1 cellular context compared by ENCODE assay signal in the genomic region with DNA sequence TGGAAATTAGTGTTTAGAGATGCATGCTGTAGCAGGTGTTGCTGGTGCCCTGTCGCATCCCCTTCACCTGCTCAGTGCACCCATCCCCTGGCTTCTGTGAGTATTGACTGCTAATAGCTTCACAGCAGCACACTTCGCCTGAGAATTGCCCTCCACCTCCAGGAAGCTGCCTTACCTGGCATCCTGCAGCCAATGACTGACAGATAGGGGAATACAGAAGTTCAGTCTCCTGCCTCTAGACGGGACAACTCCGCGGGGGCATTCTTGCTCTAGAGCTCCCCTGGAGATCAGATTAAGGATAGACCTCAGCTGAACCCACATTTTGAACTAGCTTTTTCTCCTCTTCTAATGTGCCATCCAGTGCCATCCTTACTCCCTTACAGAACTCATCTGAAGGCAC.
TF ChIP-seq lines count a peak whose summit lies in the region.

No MANE protein-coding gene starts in this region.

TF ChIP-seq in HCT116, 20 proteins besides CTCF, POLR2A, EP300 and RAD21:
- TF ChIP-seq EZH2 (IDR thresholded peaks at IDR 0.05) (no peak), EZH2phosphoT487 (IDR thresholded peaks at IDR 0.05; ENCODE audit: borderline replicate concordance) (no peak), EGR1 (IDR thresholded peaks at IDR 0.05; ENCODE audit: low read depth) (no peak), SIN3A (IDR thresholded peaks at IDR 0.05; ENCODE audit: low read depth) (no peak), JUND (IDR thresholded peaks at IDR 0.05) (no peak), YY1 (IDR thresholded peaks at IDR 0.05; ENCODE audit: extremely low read depth, insufficient replicate concordance, low read depth, low read length) (no peak), ELF1 (IDR thresholded peaks at IDR 0.05; ENCODE audit: borderline replicate concordance, low read depth) (no peak), SP1 (IDR thresholded peaks at IDR 0.05; ENCODE audit: low read depth) (no peak), CBX3 (IDR thresholded peaks at IDR 0.05; ENCODE audit: low read depth) (no peak), ZNF274 (IDR thresholded peaks at IDR 0.05; ENCODE audit: low read depth, low read length) (no peak), POLR2AphosphoS5 (IDR thresholded peaks at IDR 0.05; ENCODE audit: low read depth, low read length) (no peak), TCF7L2 (IDR thresholded peaks at IDR 0.05; ENCODE audit: borderline replicate concordance, extremely low read depth, insufficient read depth, insufficient read length) (no peak)
- TF ChIP-seq, protein P1, sequence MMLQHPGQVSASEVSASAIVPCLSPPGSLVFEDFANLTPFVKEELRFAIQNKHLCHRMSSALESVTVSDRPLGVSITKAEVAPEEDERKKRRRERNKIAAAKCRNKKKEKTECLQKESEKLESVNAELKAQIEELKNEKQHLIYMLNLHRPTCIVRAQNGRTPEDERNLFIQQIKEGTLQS (IDR thresholded peaks at IDR 0.05) = no peak
- TF ChIP-seq, protein P2, sequence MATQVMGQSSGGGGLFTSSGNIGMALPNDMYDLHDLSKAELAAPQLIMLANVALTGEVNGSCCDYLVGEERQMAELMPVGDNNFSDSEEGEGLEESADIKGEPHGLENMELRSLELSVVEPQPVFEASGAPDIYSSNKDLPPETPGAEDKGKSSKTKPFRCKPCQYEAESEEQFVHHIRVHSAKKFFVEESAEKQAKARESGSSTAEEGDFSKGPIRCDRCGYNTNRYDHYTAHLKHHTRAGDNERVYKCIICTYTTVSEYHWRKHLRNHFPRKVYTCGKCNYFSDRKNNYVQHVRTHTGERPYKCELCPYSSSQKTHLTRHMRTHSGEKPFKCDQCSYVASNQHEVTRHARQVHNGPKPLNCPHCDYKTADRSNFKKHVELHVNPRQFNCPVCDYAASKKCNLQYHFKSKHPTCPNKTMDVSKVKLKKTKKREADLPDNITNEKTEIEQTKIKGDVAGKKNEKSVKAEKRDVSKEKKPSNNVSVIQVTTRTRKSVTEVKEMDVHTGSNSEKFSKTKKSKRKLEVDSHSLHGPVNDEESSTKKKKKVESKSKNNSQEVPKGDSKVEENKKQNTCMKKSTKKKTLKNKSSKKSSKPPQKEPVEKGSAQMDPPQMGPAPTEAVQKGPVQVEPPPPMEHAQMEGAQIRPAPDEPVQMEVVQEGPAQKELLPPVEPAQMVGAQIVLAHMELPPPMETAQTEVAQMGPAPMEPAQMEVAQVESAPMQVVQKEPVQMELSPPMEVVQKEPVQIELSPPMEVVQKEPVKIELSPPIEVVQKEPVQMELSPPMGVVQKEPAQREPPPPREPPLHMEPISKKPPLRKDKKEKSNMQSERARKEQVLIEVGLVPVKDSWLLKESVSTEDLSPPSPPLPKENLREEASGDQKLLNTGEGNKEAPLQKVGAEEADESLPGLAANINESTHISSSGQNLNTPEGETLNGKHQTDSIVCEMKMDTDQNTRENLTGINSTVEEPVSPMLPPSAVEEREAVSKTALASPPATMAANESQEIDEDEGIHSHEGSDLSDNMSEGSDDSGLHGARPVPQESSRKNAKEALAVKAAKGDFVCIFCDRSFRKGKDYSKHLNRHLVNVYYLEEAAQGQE (IDR thresholded peaks at IDR 0.05; ENCODE audit: low read depth) = no peak
- TF ChIP-seq, protein P3, sequence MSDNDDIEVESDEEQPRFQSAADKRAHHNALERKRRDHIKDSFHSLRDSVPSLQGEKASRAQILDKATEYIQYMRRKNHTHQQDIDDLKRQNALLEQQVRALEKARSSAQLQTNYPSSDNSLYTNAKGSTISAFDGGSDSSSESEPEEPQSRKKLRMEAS (IDR thresholded peaks at IDR 0.05) = no peak
- TF ChIP-seq, protein P4, sequence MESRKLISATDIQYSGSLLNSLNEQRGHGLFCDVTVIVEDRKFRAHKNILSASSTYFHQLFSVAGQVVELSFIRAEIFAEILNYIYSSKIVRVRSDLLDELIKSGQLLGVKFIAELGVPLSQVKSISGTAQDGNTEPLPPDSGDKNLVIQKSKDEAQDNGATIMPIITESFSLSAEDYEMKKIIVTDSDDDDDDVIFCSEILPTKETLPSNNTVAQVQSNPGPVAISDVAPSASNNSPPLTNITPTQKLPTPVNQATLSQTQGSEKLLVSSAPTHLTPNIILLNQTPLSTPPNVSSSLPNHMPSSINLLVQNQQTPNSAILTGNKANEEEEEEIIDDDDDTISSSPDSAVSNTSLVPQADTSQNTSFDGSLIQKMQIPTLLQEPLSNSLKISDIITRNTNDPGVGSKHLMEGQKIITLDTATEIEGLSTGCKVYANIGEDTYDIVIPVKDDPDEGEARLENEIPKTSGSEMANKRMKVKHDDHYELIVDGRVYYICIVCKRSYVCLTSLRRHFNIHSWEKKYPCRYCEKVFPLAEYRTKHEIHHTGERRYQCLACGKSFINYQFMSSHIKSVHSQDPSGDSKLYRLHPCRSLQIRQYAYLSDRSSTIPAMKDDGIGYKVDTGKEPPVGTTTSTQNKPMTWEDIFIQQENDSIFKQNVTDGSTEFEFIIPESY (IDR thresholded peaks at IDR 0.05; ENCODE audit: extremely low read depth, insufficient replicate concordance, low read length) = no peak
